20 cellular contexts compared by ENCODE assay signal in genomic region chr10:113042961-113043360, GRCh38.
"Had no signal": no experiment of that assay in that cellular context is flagged by ENCODE, and none has a peak within 500 bp of the region (broad histone marks: within the 10 kb centered on the region; RNA-seq: fewer than 3 reads in every experiment).

No MANE protein-coding gene starts in this region.

- H3K36me3 ChIP-seq: prostate gland, vagina had no signal

- H3K4me1 Mint-ChIP-seq: activated naive CD8-positive, alpha-beta T cell treated with anti-CD3 and anti-CD28 coated beads for 36 hours; T-cell had no signal

- H3K27ac Mint-ChIP-seq: activated naive CD8-positive, alpha-beta T cell treated with anti-CD3 and anti-CD28 coated beads for 36 hours; natural killer cell; stimulated activated naive CD8-positive, alpha-beta T cell treated with anti-CD3 and anti-CD28 coated beads, Interleukin-15, Interleukin-2, amounts not matched to agents 100 ng/mL and 50 ng/mL, for 24 hours; T-cell; T-helper 2 cell treated with Interferon-gamma antibody and Interleukin-4, amounts not matched to agents 5 μg/mL and 100 μg/mL, for 36 hours; type B pancreatic cell had no signal

- H3K27me3 Mint-ChIP-seq: type B pancreatic cell had no signal

- H3K4me1 ChIP-seq: prostate gland had no signal

- H3K4me3 Mint-ChIP-seq: activated naive CD8-positive, alpha-beta T cell treated with anti-CD3 and anti-CD28 coated beads for 36 hours; endodermal cell; natural killer cell; stimulated activated naive CD8-positive, alpha-beta T cell treated with anti-CD3 and anti-CD28 coated beads, Interleukin-15, Interleukin-2, amounts not matched to agents 100 ng/mL and 50 ng/mL, for 24 hours; T-cell; T-helper 2 cell treated with Interferon-gamma antibody and Interleukin-4, amounts not matched to agents 5 μg/mL and 100 μg/mL, for 36 hours; type B pancreatic cell had no signal

- DNase-seq: activated CD4-positive, alpha-beta T cell treated with anti-CD3 and anti-CD28 coated beads, Interleukin-2, amount 50 U/mL, for 4 hours; activated naive CD4-positive, alpha-beta T cell treated with Interleukin-2 at 50 U/mL for 16 hours; activated naive CD8-positive, alpha-beta T cell treated with anti-CD3 and anti-CD28 coated beads for 36 hours; activated T-cell treated with anti-CD3 and anti-CD28 coated beads, Interleukin-2, amount 50 U/mL, for 48 hours; cerebellar nuclear complex; cortex of kidney; endodermal cell; esophagus squamous epithelium; left colon; midbrain; natural killer cell; stimulated activated CD4-positive, alpha-beta T cell treated with anti-CD3 and anti-CD28 coated beads, Interleukin-12 subunit alpha, Interleukin-12 subunit beta, amount 100 ng/mL, for 4 hours; stimulated activated CD4-positive, alpha-beta T cell treated with anti-CD3 and anti-CD28 coated beads, Interleukin-1b, Interleukin-23, amount 100 ng/mL, for 48 hours; T-cell had no signal

- H3K9me3 ChIP-seq: esophagus squamous epithelium, prostate gland, vagina had no signal

- H3K4me3 ChIP-seq: esophagus squamous epithelium, lung, prostate gland, vagina had no signal

- H3K36me3 Mint-ChIP-seq: activated naive CD8-positive, alpha-beta T cell treated with anti-CD3 and anti-CD28 coated beads for 36 hours; natural killer cell had no signal

- ATAC-seq: left colon, natural killer cell, T-cell had no signal

- H3K27ac ChIP-seq: prostate gland, vagina had no signal

- H3K27me3 ChIP-seq: esophagus squamous epithelium, vagina had no signal

- H3K9me3 Mint-ChIP-seq: activated naive CD8-positive, alpha-beta T cell treated with anti-CD3 and anti-CD28 coated beads for 36 hours; endodermal cell; natural killer cell; stimulated activated naive CD8-positive, alpha-beta T cell treated with anti-CD3 and anti-CD28 coated beads, Interleukin-15, Interleukin-2, amounts not matched to agents 100 ng/mL and 50 ng/mL, for 24 hours; T-helper 2 cell treated with Interferon-gamma antibody and Interleukin-4, amounts not matched to agents 5 μg/mL and 100 μg/mL, for 36 hours had no signal
